1 cellular context compared by ENCODE assay signal in the genomic region with DNA sequence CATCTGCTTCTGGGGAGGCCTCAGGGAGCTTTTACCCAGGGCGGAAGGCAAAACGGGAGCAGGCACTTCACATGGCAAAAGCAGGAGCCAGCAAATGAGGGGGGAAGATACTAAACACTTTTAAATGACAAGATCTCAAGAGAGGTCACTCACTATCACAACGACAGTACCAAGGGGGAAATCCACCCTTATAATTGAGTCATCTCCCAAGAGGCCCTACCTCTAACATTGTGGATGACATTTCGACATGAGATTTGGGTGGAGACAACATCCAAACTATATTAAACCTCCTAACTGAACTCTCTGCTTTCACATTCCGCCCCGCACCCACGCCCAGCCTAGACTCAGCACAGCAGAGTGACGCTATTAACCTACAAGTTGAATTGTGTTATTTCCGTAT.
TF ChIP-seq lines count a peak whose summit lies in the region.

No MANE protein-coding gene starts in this region.

TF ChIP-seq in K562, 482 proteins besides CTCF, POLR2A, EP300 and RAD21 (continued from another document):
- no peak for TF ChIP-seq ZBTB33 (CRISPR knock-in tag; IDR thresholded peaks at IDR 0.05)
- TF ChIP-seq, protein P1, sequence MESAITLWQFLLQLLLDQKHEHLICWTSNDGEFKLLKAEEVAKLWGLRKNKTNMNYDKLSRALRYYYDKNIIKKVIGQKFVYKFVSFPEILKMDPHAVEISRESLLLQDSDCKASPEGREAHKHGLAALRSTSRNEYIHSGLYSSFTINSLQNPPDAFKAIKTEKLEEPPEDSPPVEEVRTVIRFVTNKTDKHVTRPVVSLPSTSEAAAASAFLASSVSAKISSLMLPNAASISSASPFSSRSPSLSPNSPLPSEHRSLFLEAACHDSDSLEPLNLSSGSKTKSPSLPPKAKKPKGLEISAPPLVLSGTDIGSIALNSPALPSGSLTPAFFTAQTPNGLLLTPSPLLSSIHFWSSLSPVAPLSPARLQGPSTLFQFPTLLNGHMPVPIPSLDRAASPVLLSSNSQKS (CRISPR knock-in tag; IDR thresholded peaks at IDR 0.05) = no peak
- no peak for TF ChIP-seq HMBOX1 (IDR thresholded peaks at IDR 0.05)
- no peak for TF ChIP-seq ZBTB11 (CRISPR knock-in tag; IDR thresholded peaks at IDR 0.05)
- no peak for TF ChIP-seq SMARCA5 (IDR thresholded peaks at IDR 0.05)
